Comparison of ENCODE assay signal across 8 cellular contexts in the genomic region with DNA sequence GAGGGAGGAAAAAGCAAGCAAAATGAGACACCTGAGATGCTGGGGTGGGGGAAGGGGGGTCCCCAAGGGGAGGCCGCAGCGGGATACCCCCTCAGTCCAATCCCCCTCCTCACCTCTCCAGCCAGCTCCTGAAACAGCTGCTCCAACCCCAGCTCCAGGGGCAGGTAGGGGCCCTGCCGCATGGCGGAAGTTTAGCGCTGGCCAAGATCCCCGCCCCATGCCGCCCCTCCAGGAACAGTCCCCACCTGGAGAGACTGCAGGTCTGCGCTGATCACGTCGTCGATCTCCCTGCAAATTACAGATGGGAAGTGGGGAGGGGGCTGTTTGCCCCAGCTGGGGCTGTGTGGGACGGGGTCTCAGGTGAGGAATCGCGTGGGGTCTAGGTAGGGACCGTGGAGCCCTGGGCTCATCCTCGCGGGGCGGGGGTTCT. TPM values are rescaled to one million over a fixed set of nuclear protein-coding genes. Genes with fewer than 3 reads are reported as not detected.
DNase-seq lines count a peak whose midpoint lies in the region; ATAC-seq and TF ChIP-seq lines count a peak whose summit lies in the region.
"Had no signal": no experiment of that assay in that cellular context is flagged by ENCODE, and none has a peak within 500 bp of the region (broad histone marks: within the 10 kb centered on the region; RNA-seq: fewer than 3 reads in every experiment).

No MANE protein-coding gene starts in this region.

- peak overlapping the region; percentile 60 for H2BK120ac ChIP-seq in trophoblast cell (ENCODE audit: insufficient read depth, low read length, poor library complexity)

- H4K8ac ChIP-seq in trophoblast cell (ENCODE audit: low read depth, low read length) = peak overlapping the region; percentile 65

- H2AK5ac ChIP-seq in trophoblast cell (ENCODE audit: low read length) = no peak overlapping the region

- H3K4me1 ChIP-seq in HUES6 (ENCODE audit: control insufficient read depth, insufficient read depth, low read length) (peaks cover 14% of the 10 kb centered on the region; the same call in 1 of the 2 replicates), trophoblast cell (ENCODE audit: control insufficient read depth in 1 of 2, insufficient read depth in 2 of 2, low read length in 2 of 2) (peaks cover 12 to 14% of the 10 kb centered on the region in 2 experiments)

- H3K27me3 ChIP-seq in HUES6 (ENCODE audit: control insufficient read depth, insufficient read depth, low read length) (peaks cover 12% of the 10 kb centered on the region), trophoblast cell (ENCODE audit: insufficient read depth, low read length) (no peaks in the 10 kb centered on the region)

- H3K36me3 ChIP-seq in HUES6 (ENCODE audit: control insufficient read depth, insufficient read depth, low read length) = peaks cover 23% of the 10 kb centered on the region
- H3K36me3 ChIP-seq in trophoblast cell (ENCODE audit: control insufficient read depth in 1 of 2, insufficient read depth in 2 of 2, low read length in 2 of 2) = peaks cover 17 to 25% of the 10 kb centered on the region in 2 experiments

- H3K9me3 ChIP-seq in HUES6 (ENCODE audit: control insufficient read depth, insufficient read depth, low read depth, low read length) = no peaks in the 10 kb centered on the region
- H3K9me3 ChIP-seq in trophoblast cell (ENCODE audit: insufficient read depth, low read depth, low read length) = peaks cover 8% of the 10 kb centered on the region

- no peak overlapping the region for H3K23ac ChIP-seq in trophoblast cell (ENCODE audit: low read length)

- peak overlapping the region; percentile 35 for H4K12ac ChIP-seq in trophoblast cell (ENCODE audit: low read depth, low read length)

- H3K14ac ChIP-seq in trophoblast cell (ENCODE audit: low read length) = no peak overlapping the region

- ATAC-seq in omental fat pad (ENCODE audit: low FRiP score) (no peak), GM18907 (IDR thresholded peaks at IDR 0.05; ENCODE audit: unreplicated experiment) (no peak), HG02759 (IDR thresholded peaks at IDR 0.05; ENCODE audit: unreplicated experiment) (no peak)

- H3K27ac ChIP-seq in HUES6 (ENCODE audit: low read depth, low read length) (no peak overlapping the region; the same call in 1 of the 2 replicates), trophoblast cell (ENCODE audit: low read depth, low read length) (peak overlapping the region; percentile 68)

- H2BK5ac ChIP-seq in trophoblast cell (ENCODE audit: low read depth, low read length, poor library complexity) = peak overlapping the region; percentile 35

- DNase-seq in T-helper 22 cell (ENCODE audit: low read depth) (peak; percentile 45), epithelial cell of proximal tubule (ENCODE audit: low read depth) (no peak), trophoblast cell (peak; percentile 39 to 64), omental fat pad (ENCODE audit: low spot score) (no peak)

- peak overlapping the region; percentile 67 for H4K91ac ChIP-seq in trophoblast cell (ENCODE audit: low read depth, low read length)

- H3K4ac ChIP-seq in trophoblast cell (ENCODE audit: low read depth, low read length) = no peak overlapping the region

- peak overlapping the region; percentile 71 for H2AFZ ChIP-seq in trophoblast cell (ENCODE audit: insufficient read depth, low read length, poor library complexity)

- H3K9ac ChIP-seq in HUES6 (ENCODE audit: low read length) (no peak overlapping the region), trophoblast cell (ENCODE audit: low read length) (no peak overlapping the region)

- WGBS in trophoblast cell (ENCODE audit: extremely low coverage, insufficient coverage, insufficient read length) = no CpG with 5 or more reads among the region's 18 CpGs

- TF ChIP-seq CTCF in epithelial cell of proximal tubule (conservative IDR thresholded peaks at IDR 0.05; ENCODE audit: low read depth, low read length) (no peak), omental fat pad (IDR thresholded peaks at IDR 0.05) (no peak)

- peaks cover 10% of the 10 kb centered on the region for H3K79me1 ChIP-seq in trophoblast cell (ENCODE audit: low read length)

- H3K4me2 ChIP-seq in trophoblast cell (ENCODE audit: low read length) = peak overlapping the region; percentile 44

- H3K18ac ChIP-seq in trophoblast cell (ENCODE audit: low read length) = peak overlapping the region; percentile 57

- H3K79me2 ChIP-seq in trophoblast cell (ENCODE audit: control insufficient read depth, insufficient read depth, low read length, poor library complexity) = no peaks in the 10 kb centered on the region

- H3K4me3 ChIP-seq in HUES6 (ENCODE audit: low read depth, low read length) (peak overlapping the region; percentile 72), epithelial cell of proximal tubule (ENCODE audit: low read depth, low read length) (peak overlapping the region; percentile 68), trophoblast cell (ENCODE audit: low read depth, low read length) (peak overlapping the region; percentile 49)

- no peak overlapping the region for H2BK12ac ChIP-seq in trophoblast cell (ENCODE audit: low read length)

RNA-seq across cellular contexts. Expression of a gene that starts 9.0 kb away (rescaled TPM):
- total RNA-seq in epithelial cell of proximal tubule (0.51 and 7.3 TPM in 2 replicates), omental fat pad (1 to 10 TPM; 1.0 to 2.5 (median 1.4) TPM)
- polyA plus RNA-seq in trophoblast cell (2013) = 11.0 and 11.5 TPM in 2 replicates
- polyA plus RNA-seq: neural cell had no signal

RNA-seq across cellular contexts. Expression of a gene that starts 38.0 kb away (rescaled TPM):
- not detected in 2 replicates for total RNA-seq in epithelial cell of proximal tubule
- not detected in 2 replicates for polyA plus RNA-seq in trophoblast cell (2013)
- not detected for total RNA-seq in omental fat pad
- polyA plus RNA-seq: neural cell had no signal

RNA-seq across cellular contexts. Expression of a gene that starts 53.7 kb away (rescaled TPM):
- 4.4 TPM in 1 of 2 replicates, not detected in the other for total RNA-seq in epithelial cell of proximal tubule
- not detected in 2 replicates for polyA plus RNA-seq in trophoblast cell (2013)
- total RNA-seq in omental fat pad = not detected
- polyA plus RNA-seq: neural cell had no signal

Comparison
In these comparisons a context has a peak if more than half of its experiments do, and no peak if none do; other contexts are left out.
1. DNase-seq: peak in T-helper 22 cell (single experiment) and trophoblast cell (2 of 2); none in epithelial cell of proximal tubule (single experiment) and omental fat pad (single experiment).
2. Peak in every context shown above with its lines, with median percentiles within 50 percentile points of each other: H3K4me3 ChIP-seq.